In genomic region chr7:1493129-1493528, GRCh38 we compare ENCODE assay signal across 33 cellular contexts.
"Had no signal": no experiment of that assay in that cellular context is flagged by ENCODE, and none has a peak within 500 bp of the region (broad histone marks: within the 10 kb centered on the region; RNA-seq: fewer than 3 reads in every experiment).

No MANE protein-coding gene starts in this region.

- H3K4me3 Mint-ChIP-seq: activated B cell treated with CpG ODN at 0.5 μM for 24 hours; activated CD4-positive, alpha-beta memory T cell treated with anti-CD3 and anti-CD28 coated beads for 36 hours; activated CD4-positive, alpha-beta T cell treated with anti-CD3 and anti-CD28 coated beads, Interleukin-2, amount 10 ng/mL, durations not matched to agents 24 days and 14 days; activated CD8-positive, alpha-beta T cell treated with anti-CD3 and anti-CD28 coated beads for 36 hours; activated naive CD4-positive, alpha-beta T cell treated with anti-CD3 and anti-CD28 coated beads for 36 hours; activated naive CD8-positive, alpha-beta T cell treated with anti-CD3 and anti-CD28 coated beads for 36 hours; activated T-cell treated with anti-CD3 and anti-CD28 coated beads, Interleukin-2, amount 50 U/mL, for 4 hours; activated T-cell treated with anti-CD3 and anti-CD28 coated beads, Interleukin-2, amount 50 U/mL, for 72 hours; activated T-helper 1 cell treated with anti-CD3 and anti-CD28 coated beads, Interleukin-12 subunit alpha, Interleukin-12 subunit beta, Interleukin-2, Interleukin-4 antibody, amounts not matched to agents 30 ng/mL and 10 ng/mL and 1 ng/mL, durations not matched to agents 14 hours and 24 hours and 36 hours; activated T-helper 17 cell treated with anti-CD3 and anti-CD28 coated beads, Interleukin-2, amount 50 U/mL, for 72 hours; T-helper 1 cell treated with Interleukin-12 subunit alpha and Interleukin-12 subunit beta and Interleukin-4 antibody, amounts not matched to agents 30 μg/mL and 1 μg/mL, for 36 hours; T-helper 2 cell treated with Interferon-gamma antibody and Interleukin-4, amounts not matched to agents 5 μg/mL and 100 μg/mL, for 36 hours had no signal

- ATAC-seq: activated CD8-positive, alpha-beta T cell treated with anti-CD3 and anti-CD28 coated beads for 36 hours; activated naive CD4-positive, alpha-beta T cell treated with anti-CD3 and anti-CD28 coated beads, Interleukin-2, amount 50 U/mL, for 72 hours; activated T-cell treated with anti-CD3 and anti-CD28 coated beads, Interleukin-2, amount 50 U/mL, for 4 hours; activated T-cell treated with anti-CD3 and anti-CD28 coated beads, Interleukin-2, amount 50 U/mL, for 72 hours; activated T-helper 17 cell treated with anti-CD3 and anti-CD28 coated beads, Interleukin-2, amount 50 U/mL, for 72 hours; body of pancreas had no signal

- H3K27ac Mint-ChIP-seq: activated B cell treated with CpG ODN at 0.5 μM for 24 hours; activated CD4-positive, alpha-beta memory T cell treated with anti-CD3 and anti-CD28 coated beads for 36 hours; activated CD4-positive, alpha-beta T cell treated with anti-CD3 and anti-CD28 coated beads, Interleukin-2, amount 10 ng/mL, durations not matched to agents 24 days and 14 days; activated CD8-positive, alpha-beta T cell treated with anti-CD3 and anti-CD28 coated beads for 36 hours; activated naive CD4-positive, alpha-beta T cell treated with anti-CD3 and anti-CD28 coated beads for 36 hours; activated naive CD8-positive, alpha-beta T cell treated with anti-CD3 and anti-CD28 coated beads for 36 hours; activated T-cell treated with anti-CD3 and anti-CD28 coated beads, Interleukin-2, amount 50 U/mL, for 72 hours; activated T-helper 1 cell treated with anti-CD3 and anti-CD28 coated beads, Interleukin-12 subunit alpha, Interleukin-12 subunit beta, Interleukin-2, Interleukin-4 antibody, amounts not matched to agents 30 ng/mL and 10 ng/mL and 1 ng/mL, durations not matched to agents 14 hours and 24 hours and 36 hours; activated T-helper 17 cell treated with anti-CD3 and anti-CD28 coated beads, Interleukin-2, amount 50 U/mL, for 72 hours; T-helper 1 cell treated with Interleukin-12 subunit alpha and Interleukin-12 subunit beta and Interleukin-4 antibody, amounts not matched to agents 30 μg/mL and 1 μg/mL, for 36 hours; T-helper 2 cell treated with Interferon-gamma antibody and Interleukin-4, amounts not matched to agents 5 μg/mL and 100 μg/mL, for 36 hours had no signal

- H3K27me3 Mint-ChIP-seq: activated B cell treated with CpG ODN at 0.5 μM for 24 hours; activated CD4-positive, alpha-beta memory T cell treated with anti-CD3 and anti-CD28 coated beads for 36 hours; activated CD4-positive, alpha-beta T cell treated with anti-CD3 and anti-CD28 coated beads, Interleukin-2, amount 10 ng/mL, durations not matched to agents 24 days and 14 days; activated CD8-positive, alpha-beta T cell treated with anti-CD3 and anti-CD28 coated beads for 36 hours; activated naive CD8-positive, alpha-beta T cell treated with anti-CD3 and anti-CD28 coated beads for 36 hours; activated T-helper 17 cell treated with anti-CD3 and anti-CD28 coated beads, Interleukin-2, amount 50 U/mL, for 72 hours had no signal

- H3K4me1 Mint-ChIP-seq: activated B cell treated with CpG ODN at 0.5 μM for 24 hours; activated CD4-positive, alpha-beta T cell treated with anti-CD3 and anti-CD28 coated beads, Interleukin-2, amount 10 ng/mL, durations not matched to agents 24 days and 14 days; activated naive CD8-positive, alpha-beta T cell treated with anti-CD3 and anti-CD28 coated beads for 36 hours had no signal

- DNase-seq: activated B cell treated with CpG ODN at 0.5 μM for 24 hours; activated CD4-positive, alpha-beta memory T cell treated with anti-CD3 and anti-CD28 coated beads for 36 hours; activated CD4-positive, alpha-beta T cell treated with anti-CD3 and anti-CD28 coated beads for 4 hours; activated CD4-positive, alpha-beta T cell treated with anti-CD3 and anti-CD28 coated beads, Interleukin-2, amount 10 ng/mL, durations not matched to agents 24 days and 14 days; activated CD4-positive, alpha-beta T cell treated with anti-CD3 and anti-CD28 coated beads, Interleukin-2, amount 50 U/mL, for 1 hour; activated CD4-positive, alpha-beta T cell treated with anti-CD3 and anti-CD28 coated beads, Interleukin-2, amount 50 U/mL, for 4 hours; activated CD4-positive, CD25-positive, alpha-beta regulatory T cell treated with anti-CD3 and anti-CD28 coated beads, Interleukin-2, amount 50 U/mL, for 72 hours; activated CD8-positive, alpha-beta memory T cell treated with anti-CD3 and anti-CD28 coated beads, Interleukin-2, amount 50 U/mL, for 4 hours; activated CD8-positive, alpha-beta T cell treated with anti-CD3 and anti-CD28 coated beads for 36 hours; activated effector memory CD4-positive, alpha-beta T cell treated with anti-CD3 and anti-CD28 coated beads, Interleukin-2, amount 50 U/mL, for 16 hours; activated gamma-delta T cell treated with Interleukin-2 at 50 U/mL for 16 hours; activated naive CD4-positive, alpha-beta T cell; activated naive CD4-positive, alpha-beta T cell treated with anti-CD3 and anti-CD28 coated beads for 36 hours; activated naive CD4-positive, alpha-beta T cell treated with anti-CD3 and anti-CD28 coated beads, Interleukin-2, amount 50 U/mL, for 16 hours; activated naive CD8-positive, alpha-beta T cell treated with anti-CD3 and anti-CD28 coated beads for 36 hours; activated T-cell treated with anti-CD3 and anti-CD28 coated beads for 4 hours; activated T-cell treated with anti-CD3 and anti-CD28 coated beads, Interleukin-2, amount 50 U/mL, for 1 hour; activated T-cell treated with anti-CD3 and anti-CD28 coated beads, Interleukin-2, amount 50 U/mL, for 4 hours; activated T-cell treated with anti-CD3 and anti-CD28 coated beads, Interleukin-2, amount 50 U/mL, for 72 hours; adrenal gland; amniotic stem cell; aorta; body of pancreas; brain microvascular endothelial cell; central memory CD4-positive, alpha-beta T cell; T-helper 1 cell; T-helper 2 cell; T-helper 9 cell had no signal

- H3K9me3 Mint-ChIP-seq: activated B cell treated with CpG ODN at 0.5 μM for 24 hours; activated CD4-positive, alpha-beta memory T cell treated with anti-CD3 and anti-CD28 coated beads for 36 hours; activated CD4-positive, alpha-beta T cell treated with anti-CD3 and anti-CD28 coated beads, Interleukin-2, amount 10 ng/mL, durations not matched to agents 24 days and 14 days; activated CD8-positive, alpha-beta T cell treated with anti-CD3 and anti-CD28 coated beads for 36 hours; activated naive CD4-positive, alpha-beta T cell treated with anti-CD3 and anti-CD28 coated beads for 36 hours; activated naive CD4-positive, alpha-beta T cell treated with anti-CD3 and anti-CD28 coated beads, Interleukin-2, amount 50 U/mL, for 72 hours; activated naive CD8-positive, alpha-beta T cell treated with anti-CD3 and anti-CD28 coated beads for 36 hours; activated T-cell treated with anti-CD3 and anti-CD28 coated beads, Interleukin-2, amount 50 U/mL, for 4 hours; activated T-cell treated with anti-CD3 and anti-CD28 coated beads, Interleukin-2, amount 50 U/mL, for 72 hours; activated T-helper 1 cell treated with anti-CD3 and anti-CD28 coated beads, Interleukin-12 subunit alpha, Interleukin-12 subunit beta, Interleukin-2, Interleukin-4 antibody, amounts not matched to agents 30 ng/mL and 10 ng/mL and 1 ng/mL, durations not matched to agents 14 hours and 24 hours and 36 hours; activated T-helper 17 cell treated with anti-CD3 and anti-CD28 coated beads, Interleukin-2, amount 50 U/mL, for 72 hours; T-helper 1 cell treated with Interleukin-12 subunit alpha and Interleukin-12 subunit beta and Interleukin-4 antibody, amounts not matched to agents 30 μg/mL and 1 μg/mL, for 36 hours; T-helper 2 cell treated with Interferon-gamma antibody and Interleukin-4, amounts not matched to agents 5 μg/mL and 100 μg/mL, for 36 hours had no signal
